ENCODE assay signal across 14 cellular contexts in genomic region chr19:51621178-51621577, GRCh38. TPM values are rescaled to one million over a fixed set of nuclear protein-coding genes. Genes with fewer than 3 reads are reported as not detected.
DNase-seq lines count a peak whose midpoint lies in the region; ATAC-seq and TF ChIP-seq lines count a peak whose summit lies in the region.
"Had no signal": no experiment of that assay in that cellular context is flagged by ENCODE, and none has a peak within 500 bp of the region (broad histone marks: within the 10 kb centered on the region; RNA-seq: fewer than 3 reads in every experiment).

No MANE protein-coding gene starts in this region.

- no peak overlapping the region for H3K4me3 ChIP-seq in upper lobe of left lung
- H3K4me3 ChIP-seq: dorsolateral prefrontal cortex, thoracic aorta had no signal

- peak; percentile 74 for ATAC-seq in GM18867 (IDR thresholded peaks at IDR 0.05; ENCODE audit: unreplicated experiment)
- peak; percentile 53 for ATAC-seq in HG03342 (IDR thresholded peaks at IDR 0.05; ENCODE audit: unreplicated experiment)
- peak; percentile 53 to 57 for ATAC-seq in upper lobe of left lung (ENCODE audit: low FRiP score in 2 of 2)
- no peak for ATAC-seq in GM19351 (IDR thresholded peaks at IDR 0.05; ENCODE audit: unreplicated experiment)
- ATAC-seq: PC-3 had no signal

- H3K9me3 ChIP-seq in upper lobe of left lung, result no peaks in the 10 kb centered on the region
- H3K9me3 ChIP-seq: thoracic aorta had no signal

- TF ChIP-seq EP300 in upper lobe of left lung (IDR thresholded peaks at IDR 0.05), result no peak

- TF ChIP-seq POLR2A in upper lobe of left lung (IDR thresholded peaks at IDR 0.05), result no peak

- H3K27ac ChIP-seq in upper lobe of left lung, result peak overlapping the region in 1 of 4 donors; percentile 7
- H3K27ac ChIP-seq: dorsolateral prefrontal cortex, KMS-11, thoracic aorta had no signal

- DNase-seq in RPMI8226 (peak; percentile 85), upper lobe of left lung (peak in 1 of 2 donors; percentile 25), HUDEP-2 (lab: John Stamatoyannopoulos, UW; ENCODE audit: unreplicated experiment in 76 of 76) (no peak), NCI-H2171 (lab: John Stamatoyannopoulos, UW) (no peak)
- DNase-seq: dorsolateral prefrontal cortex, NCI-H2081, PC-3 had no signal

- no peaks in the 10 kb centered on the region for H3K4me1 ChIP-seq in upper lobe of left lung

- H3K36me3 ChIP-seq in upper lobe of left lung, result no peaks in the 10 kb centered on the region
- H3K36me3 ChIP-seq: thoracic aorta had no signal

- 21 to 48% methylated on average over 2 of the region's 2 CpGs for WGBS in upper lobe of left lung, 2 donors

- no peak for TF ChIP-seq CTCF in upper lobe of left lung (IDR thresholded peaks at IDR 0.05)

- H3K27me3 ChIP-seq in upper lobe of left lung, result no peaks in the 10 kb centered on the region

RNA-seq across cellular contexts. Expression of gene SIGLEC5, which starts 9.0 kb away (rescaled TPM):
- total RNA-seq in upper lobe of left lung, result 1 to 10 TPM in 3 of 6 donors, under 1 TPM in 1, not detected in 2; 0.46 to 9.4 (median 5.7) TPM
- total RNA-seq: lung microvascular endothelial cell, PC-3 had no signal

RNA-seq across cellular contexts. Expression of gene SIGLEC14, which starts 25.4 kb away (rescaled TPM):
- 10 to 100 TPM in 4 of 6 donors, 1 to 10 TPM in 1, not detected in 1; 5.0 to 44.6 (median 22.3) TPM for total RNA-seq in upper lobe of left lung
- total RNA-seq: lung microvascular endothelial cell, osteoblast, PC-3 had no signal

RNA-seq across cellular contexts. Expression of gene ZNF175, which starts 50.1 kb away (rescaled TPM):
- 10 to 100 TPM in 4 of 6 donors, 1 to 10 TPM in 2; 5.3 to 23.3 (median 12.0) TPM for total RNA-seq in upper lobe of left lung
